In genomic region chr11:35618497-35619029, GRCh38 we compare ENCODE assay signal across 8 cellular contexts. TPM values are rescaled to one million over a fixed set of nuclear protein-coding genes. Genes with fewer than 3 reads are reported as not detected.
A peak's percentile ranks its signal among the peaks of the same experiment; 100 is the strongest.
DNase-seq lines count a peak whose midpoint lies in the region; ATAC-seq and TF ChIP-seq lines count a peak whose summit lies in the region.

No MANE protein-coding gene starts in this region.

- H3K36me3 ChIP-seq in SJSA1: peaks cover 9% of the 10 kb centered on the region; the same call in 1 of the 2 replicates

- TF ChIP-seq CTCF in osteocyte (IDR thresholded peaks at IDR 0.05): no peak

- H3K4me1 ChIP-seq in SJSA1 (replicated peaks): peaks cover 67% of the 10 kb centered on the region

- peaks cover 53% of the 10 kb centered on the region for H3K4me1 Mint-ChIP-seq in osteocyte (ENCODE audit: unreplicated experiment)

- H3K27me3 ChIP-seq in SJSA1 (replicated peaks): no peaks in the 10 kb centered on the region

- no peak overlapping the region for H3K27ac Mint-ChIP-seq in osteocyte (ENCODE audit: unreplicated experiment)

- H3K9me3 Mint-ChIP-seq in osteocyte (ENCODE audit: unreplicated experiment): no peaks in the 10 kb centered on the region

- no peaks in the 10 kb centered on the region for H3K9me3 ChIP-seq in SJSA1 (replicated peaks)

- H3K27ac ChIP-seq in SJSA1: peak overlapping the region; percentile 95

- H3K4me3 ChIP-seq in SJSA1: peak overlapping the region; percentile 76

- peak; percentile 19 to 42 for DNase-seq in stimulated activated CD4-positive, alpha-beta T cell treated with anti-CD3 and anti-CD28 coated beads, Interleukin-2, amount 100 ng/mL, for 24 hours
- DNase-seq in stimulated activated CD4-positive, alpha-beta T cell treated with anti-CD3 and anti-CD28 coated beads, Interleukin-4, amount 100 ng/mL, for 1 hour: no peak
- DNase-seq in SJSA1 (ENCODE audit: low read depth in 1 of 2, low spot score in 2 of 2): peak in 1 of 2 experiments; percentile 46
- peak; percentile 35 for DNase-seq in fibroblast of gingiva (ENCODE audit: low read depth)
- DNase-seq in osteocyte (ENCODE audit: extremely low spot score, unreplicated experiment): peak; percentile 85
- no peak for DNase-seq in retina
- no peak for DNase-seq in GOT3 (lab: John Stamatoyannopoulos, UW)

- H3K27me3 Mint-ChIP-seq in osteocyte (ENCODE audit: unreplicated experiment): no peaks in the 10 kb centered on the region

- peak overlapping the region; percentile 81 for H3K4me3 Mint-ChIP-seq in osteocyte (ENCODE audit: unreplicated experiment)

- no peaks in the 10 kb centered on the region for H3K36me3 Mint-ChIP-seq in osteocyte (ENCODE audit: unreplicated experiment)

- peak; percentile 47 for ATAC-seq in HG02852 (IDR thresholded peaks at IDR 0.05; ENCODE audit: unreplicated experiment)

RNA-seq across cellular contexts. Expression of gene FJX1, which starts 0.3 kb away (rescaled TPM):
- 26.2 and 31.7 TPM in 2 replicates for total RNA-seq in SJSA1 (2014; rRNA removed; shearing (Covaris generic))
- 20.2 and 21.6 TPM in 2 replicates for total RNA-seq in osteocyte

RNA-seq across cellular contexts. Expression of gene TRIM44, which starts 44.0 kb away (rescaled TPM):
- total RNA-seq in SJSA1 (2014; rRNA removed; shearing (Covaris generic)): 48.7 and 64.5 TPM in 2 replicates
- total RNA-seq in osteocyte: 73.5 and 79.9 TPM in 2 replicates

Comparison
In these comparisons a context has a peak if more than half of its experiments do, and no peak if none do; other contexts are left out.
1. DNase-seq: peak in stimulated activated CD4-positive, alpha-beta T cell treated with anti-CD3 and anti-CD28 coated beads, Interleukin-2, amount 100 ng/mL, for 24 hours (2 of 2), fibroblast of gingiva (single experiment) and osteocyte (single experiment); none in stimulated activated CD4-positive, alpha-beta T cell treated with anti-CD3 and anti-CD28 coated beads, Interleukin-4, amount 100 ng/mL, for 1 hour (single experiment), retina (single experiment) and GOT3 (single experiment).